ENCODE assay signal across 12 cellular contexts in the genomic region with DNA sequence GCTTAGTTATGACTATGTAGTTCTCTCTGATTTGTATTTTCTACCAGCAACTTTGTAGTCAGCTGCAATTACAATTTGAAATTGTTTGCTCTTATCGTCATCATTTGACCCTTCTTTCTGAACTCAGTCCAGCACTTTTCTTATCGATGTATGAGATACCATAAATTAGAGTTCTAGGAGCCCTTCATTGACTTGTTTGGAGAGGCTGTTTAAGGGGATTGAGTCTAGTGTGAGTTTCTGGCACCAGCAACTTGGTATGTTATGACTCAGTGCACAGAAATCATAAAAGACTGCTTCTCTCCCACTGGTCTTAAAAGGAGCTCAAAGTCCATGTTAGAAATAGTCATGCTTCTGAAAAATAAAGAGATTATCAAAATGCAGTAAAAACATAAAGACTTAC.
DNase-seq lines count a peak whose midpoint lies in the region; ATAC-seq and TF ChIP-seq lines count a peak whose summit lies in the region.
"Had no signal": no experiment of that assay in that cellular context is flagged by ENCODE, and none has a peak within 500 bp of the region (broad histone marks: within the 10 kb centered on the region; RNA-seq: fewer than 3 reads in every experiment).

No MANE protein-coding gene starts in this region.

- no peak for TF ChIP-seq POLR2A in vagina (IDR thresholded peaks at IDR 0.05)

- no peaks in the 10 kb centered on the region for H3K9me3 ChIP-seq in adipocyte (ENCODE audit: control insufficient read depth, low read length)
- H3K9me3 ChIP-seq in vagina: no peaks in the 10 kb centered on the region
- H3K9me3 ChIP-seq: BLaER1 treated with 17β-estradiol and CSF1 and Interleukin-3, amounts not matched to agents 10 nM and 100 nM; lower lobe of right lung had no signal

- H3K27ac ChIP-seq in vagina: peak overlapping the region; percentile 44
- H3K27ac ChIP-seq: BLaER1 treated with 17β-estradiol and CSF1 and Interleukin-3, amounts not matched to agents 10 nM and 100 nM; lower lobe of right lung had no signal

- H3K36me3 ChIP-seq in adipocyte (ENCODE audit: control insufficient read depth, insufficient read depth, low read length, severe bottlenecking) (no peaks in the 10 kb centered on the region), vagina (no peaks in the 10 kb centered on the region)
- H3K36me3 ChIP-seq: BLaER1 treated with 17β-estradiol and CSF1 and Interleukin-3, amounts not matched to agents 10 nM and 100 nM; lower lobe of right lung had no signal

- peak; percentile 46 for ATAC-seq in Right ventricle myocardium inferior
- ATAC-seq: activated CD4-positive, CD25-positive, alpha-beta regulatory T cell treated with anti-CD3 and anti-CD28 coated beads, Interleukin-2, amount 50 U/mL, for 24 hours had no signal

- TF ChIP-seq CTCF in vagina (IDR thresholded peaks at IDR 0.05): no peak

- intact Hi-C loops in Right ventricle myocardium inferior (cut with DNase I) (no loop called here), cardiac septum (cut with DNase I) (no loop called here), vagina (cut with DNase I) (loop anchor here (5.0 kb wide), 1 partner anchor 465 kb away; no protein-coding TSS in a partner anchor)

- no peaks in the 10 kb centered on the region for H3K27me3 ChIP-seq in adipocyte (replicated peaks; ENCODE audit: control insufficient read depth, insufficient read depth, low read length)
- no peaks in the 10 kb centered on the region for H3K27me3 ChIP-seq in vagina
- H3K27me3 ChIP-seq: BLaER1 treated with 17β-estradiol and CSF1 and Interleukin-3, amounts not matched to agents 10 nM and 100 nM had no signal

- H3K4me3 ChIP-seq in adipocyte (ENCODE audit: low read length) (peak overlapping the region; percentile 53), vagina (no peak overlapping the region)
- H3K4me3 ChIP-seq: BLaER1 treated with 17β-estradiol and CSF1 and Interleukin-3, amounts not matched to agents 10 nM and 100 nM; lower lobe of right lung had no signal

- H3K4me1 ChIP-seq in adipocyte (ENCODE audit: control insufficient read depth, insufficient read depth, low read length) (peaks cover 25% of the 10 kb centered on the region), vagina (peaks cover 6% of the 10 kb centered on the region)
- H3K4me1 ChIP-seq: BLaER1 treated with 17β-estradiol and CSF1 and Interleukin-3, amounts not matched to agents 10 nM and 100 nM had no signal

- DNase-seq in Right ventricle myocardium inferior (ENCODE audit: missing footprints) (no peak), cardiac septum (ENCODE audit: low spot score) (no peak), adipocyte (ENCODE audit: low read depth) (peak; percentile 78), kidney tubule cell (ENCODE audit: low spot score) (peak; percentile 24), vagina (ENCODE audit: extremely low spot score in 2 of 2) (no peak), ureter (ENCODE audit: low spot score) (no peak), NCI-H1436 treated with DMSO at 0.1 percent for 48 hours (lab: John Stamatoyannopoulos, UW) (no peak), GOT3 (lab: John Stamatoyannopoulos, UW) (no peak)
- DNase-seq: lower lobe of right lung, NCI-H2171 had no signal

- H3K9ac ChIP-seq in adipocyte (ENCODE audit: low read length): no peak overlapping the region
- H3K9ac ChIP-seq: BLaER1 treated with 17β-estradiol and CSF1 and Interleukin-3, amounts not matched to agents 10 nM and 100 nM had no signal

Comparison
In these comparisons a context has a peak if more than half of its experiments do, and no peak if none do; other contexts are left out.
1. DNase-seq: peak in adipocyte (single experiment) and kidney tubule cell (single experiment); none in Right ventricle myocardium inferior (single experiment), cardiac septum (single experiment), vagina (0 of 2), ureter (single experiment), NCI-H1436 treated with DMSO at 0.1 percent for 48 hours (single experiment) and GOT3 (single experiment).